25 cellular contexts compared by ENCODE assay signal in the genomic region with DNA sequence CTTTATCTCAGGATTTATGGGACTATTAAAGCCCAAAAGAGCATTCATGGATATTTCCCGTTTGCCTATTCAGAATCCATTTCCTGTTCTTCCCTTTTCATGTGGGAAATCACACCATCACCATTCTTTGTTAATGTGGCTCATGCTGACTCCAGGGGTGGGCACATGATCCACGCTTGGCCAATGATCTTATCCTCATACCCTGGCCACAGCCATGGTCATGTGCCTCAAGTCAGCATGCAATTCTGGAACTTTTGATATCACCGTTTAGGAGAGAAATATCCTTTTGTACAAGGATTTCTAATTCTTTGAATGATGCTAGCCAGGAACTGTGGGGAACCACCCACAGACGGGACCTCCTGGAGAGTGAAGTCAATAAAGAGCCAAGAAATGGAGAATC.
"Had no signal": no experiment of that assay in that cellular context is flagged by ENCODE, and none has a peak within 500 bp of the region (broad histone marks: within the 10 kb centered on the region; RNA-seq: fewer than 3 reads in every experiment).

No MANE protein-coding gene starts in this region.

- H3K36me3 ChIP-seq: breast epithelium, esophagus muscularis mucosa, ovary, suprapubic skin, transverse colon, uterus had no signal

- H3K4me3 ChIP-seq: breast epithelium, esophagus muscularis mucosa, mucosa of descending colon, ovary, psoas muscle, suprapubic skin, transverse colon, uterus had no signal

- H3K4me1 ChIP-seq: breast epithelium, esophagus muscularis mucosa, psoas muscle, suprapubic skin, transverse colon, uterus had no signal

- ATAC-seq: activated CD8-positive, alpha-beta T cell treated with anti-CD3 and anti-CD28 coated beads, Interleukin-2, amount 10 ng/mL, durations not matched to agents 7 days and 5 days; left ventricle myocardium superior; mucosa of descending colon; psoas muscle; right cardiac atrium had no signal

- DNase-seq: activated B cell treated with CpG ODN at 0.5 μM for 24 hours; activated CD4-positive, alpha-beta T cell treated with anti-CD3 and anti-CD28 coated beads for 4 hours; activated CD8-positive, alpha-beta T cell treated with anti-CD3 and anti-CD28 coated beads, Interleukin-2, amount 10 ng/mL, durations not matched to agents 7 days and 5 days; activated naive CD4-positive, alpha-beta T cell treated with Interleukin-2 at 50 U/mL for 16 hours; activated naive CD8-positive, alpha-beta T cell treated with anti-CD3 and anti-CD28 coated beads, Interleukin-2, amount 10 ng/mL, durations not matched to agents 7 days and 5 days; activated T-cell treated with anti-CD3 and anti-CD28 coated beads, Interleukin-2, amount 50 U/mL, for 24 hours; amygdala; cortex of kidney; effector CD4-positive, alpha-beta T cell; foreskin fibroblast; hypothalamus; kidney glomerular epithelial cell; left ventricle myocardium superior; mucosa of descending colon; naive B cell; ovary; psoas muscle; right cardiac atrium; stimulated activated CD4-positive, alpha-beta T cell treated with anti-CD3 and anti-CD28 coated beads, Interleukin-2, amount 100 ng/mL, for 24 hours; T-helper 2 cell; transverse colon; uterus had no signal

- H3K27ac ChIP-seq: breast epithelium, esophagus muscularis mucosa, ovary, psoas muscle, suprapubic skin, transverse colon, uterus had no signal

- H3K27me3 ChIP-seq: breast epithelium, esophagus muscularis mucosa, ovary, suprapubic skin, transverse colon, uterus had no signal
